1 cellular context compared by ENCODE assay signal in genomic region chr11:59810189-59810910, GRCh38.
A peak's percentile ranks its signal among the peaks of the same experiment; 100 is the strongest.
TF ChIP-seq lines count a peak whose summit lies in the region.

Gene MRPL16, minus strand, starts transcription at chr11:59810778. Its CDS starts 120 bp downstream, at chr11:59810658.

TF ChIP-seq in GM12878, 131 proteins besides CTCF, POLR2A, EP300 and RAD21 (continued from another document):
- TF ChIP-seq REST (IDR thresholded peaks at IDR 0.05; ENCODE audit: low read depth, low read length) (peak; percentile 52), ZZZ3 (IDR thresholded peaks at IDR 0.05; ENCODE audit: control insufficient read depth, insufficient read length, low read depth) (peak; percentile 19), KLF5 (IDR thresholded peaks at IDR 0.05; ENCODE audit: partially characterized antibody) (peak; percentile 63), HCFC1 (IDR thresholded peaks at IDR 0.05; ENCODE audit: low read length) (peak; percentile 89), BACH1 (IDR thresholded peaks at IDR 0.05; ENCODE audit: borderline replicate concordance) (peak; percentile 50; the same call in 1 of the 2 replicates), IRF3 (IDR thresholded peaks at IDR 0.05) (no peak), EED (IDR thresholded peaks at IDR 0.05; ENCODE audit: low read depth) (0 out of 2 replicates have a peak, but pooled peaks have one; percentile 37)
